Comparison of ENCODE assay signal across 13 cellular contexts in genomic region chr1:224554056-224554455, GRCh38.
A peak's percentile ranks its signal among the peaks of the same experiment; 100 is the strongest.
DNase-seq lines count a peak whose midpoint lies in the region; ATAC-seq, FAIRE-seq and TF ChIP-seq lines count a peak whose summit lies in the region.
"Had no signal": no experiment of that assay in that cellular context is flagged by ENCODE, and none has a peak within 500 bp of the region (broad histone marks: within the 10 kb centered on the region; RNA-seq: fewer than 3 reads in every experiment).

No MANE protein-coding gene starts in this region.

- peak overlapping the region; percentile 0; the same call in 1 of the 2 replicates for H2BK120ac ChIP-seq in IMR-90 (ENCODE audit: low read depth, low read length)

- H2AK5ac ChIP-seq in IMR-90 (ENCODE audit: low read depth, low read length): 0 out of 2 replicates have a peak overlapping the region, but pooled peaks have one; percentile 57

- TF ChIP-seq EP300 in transverse colon (IDR thresholded peaks at IDR 0.05; ENCODE audit: low read depth): no peak

- no peaks in the 10 kb centered on the region for H3K9me1 ChIP-seq in IMR-90 (ENCODE audit: insufficient read depth, low read length)

- H2BK5ac ChIP-seq in IMR-90 (ENCODE audit: low read depth, low read length, poor library complexity, severe bottlenecking): no peak overlapping the region

- POLR2A ChIA-PET in IMR-90 (lab: Charles Lee; ENCODE audit: unreplicated experiment): no interaction called here

- no peaks in the 10 kb centered on the region for H3K27me3 Mint-ChIP-seq in astrocyte (ENCODE audit: low read depth, unreplicated experiment)
- H3K27me3 Mint-ChIP-seq in activated T-helper 17 cell treated with anti-CD3 and anti-CD28 coated beads, Interleukin-2, amount 50 U/mL, for 72 hours: no peaks in the 10 kb centered on the region
- H3K27me3 Mint-ChIP-seq: CD8-positive, alpha-beta memory T cell had no signal

- no peaks in the 10 kb centered on the region for H3K27me3 ChIP-seq in IMR-90 (ENCODE audit: control insufficient read depth, insufficient read depth, low read length)
- H3K27me3 ChIP-seq in astrocyte (ENCODE audit: insufficient read depth, low read length): no peaks in the 10 kb centered on the region
- H3K27me3 ChIP-seq in hepatocyte: no peaks in the 10 kb centered on the region
- no peaks in the 10 kb centered on the region for H3K27me3 ChIP-seq in transverse colon
- H3K27me3 ChIP-seq in gastrocnemius medialis: no peaks in the 10 kb centered on the region

- H3K27ac ChIP-seq in IMR-90 (ENCODE audit: insufficient read depth, low read length) (no peak overlapping the region), astrocyte (ENCODE audit: low read depth, low read length) (no peak overlapping the region), hepatocyte (no peak overlapping the region), transverse colon (no peak overlapping the region), gastrocnemius medialis (no peak overlapping the region)

- H3K9me3 Mint-ChIP-seq in astrocyte (ENCODE audit: unreplicated experiment): no peaks in the 10 kb centered on the region
- no peaks in the 10 kb centered on the region for H3K9me3 Mint-ChIP-seq in activated T-helper 17 cell treated with anti-CD3 and anti-CD28 coated beads, Interleukin-2, amount 50 U/mL, for 72 hours
- H3K9me3 Mint-ChIP-seq: CD14-positive monocyte; CD8-positive, alpha-beta memory T cell had no signal

- intact Hi-C loops in IMR-90 (cut with micrococcal nuclease): no loop called here
- intact Hi-C loops in transverse colon (cut with DNase I; ENCODE audit: low total_unique reads): no loop called here
- intact Hi-C loops in gastrocnemius medialis (cut with DNase I; ENCODE audit: low total_unique reads): no loop called here

- TF ChIP-seq RAD21 in IMR-90 (IDR thresholded peaks at IDR 0.05; ENCODE audit: low read length): no peak

- H3K56ac ChIP-seq in IMR-90 (ENCODE audit: extremely low read depth, insufficient read depth, low read length): no peak overlapping the region

- H3K79me2 ChIP-seq in astrocyte (ENCODE audit: insufficient read depth, low read length) (no peaks in the 10 kb centered on the region), hepatocyte (no peaks in the 10 kb centered on the region)

- dilution Hi-C loops in IMR-90 (cut with HindIII; ENCODE audit: low sequenced_read_pairs, unreplicated experiment): no loop called here

- H3K23ac ChIP-seq in IMR-90 (ENCODE audit: low read depth, low read length): no peak overlapping the region

- H2AK9ac ChIP-seq in IMR-90 (replicated peaks; ENCODE audit: low read depth, low read length, poor library complexity): no peak overlapping the region

- TF ChIP-seq POLR2A in IMR-90 (IDR thresholded peaks at IDR 0.05; ENCODE audit: low read depth, low read length) (no peak), transverse colon (IDR thresholded peaks at IDR 0.05) (no peak), gastrocnemius medialis (IDR thresholded peaks at IDR 0.05) (no peak)

- no peak for ATAC-seq in IMR-90 (ENCODE audit: low read depth)
- no peak for ATAC-seq in HG02798 (IDR thresholded peaks at IDR 0.05; ENCODE audit: poor library complexity, unreplicated experiment)
- no peak for ATAC-seq in activated T-helper 17 cell treated with anti-CD3 and anti-CD28 coated beads, Interleukin-2, amount 50 U/mL, for 72 hours (replicated peaks)
- no peak for ATAC-seq in gastrocnemius medialis
- ATAC-seq: HCT116 had no signal

- H3K9ac ChIP-seq in IMR-90 (ENCODE audit: low read depth, low read length) (no peak overlapping the region), astrocyte (ENCODE audit: low read length) (no peak overlapping the region)

- H2AFZ ChIP-seq in IMR-90 (replicated peaks; ENCODE audit: low read length, poor library complexity) (no peak overlapping the region), astrocyte (ENCODE audit: low read depth, low read length) (no peak overlapping the region), hepatocyte (no peak overlapping the region)

- H4K20me1 ChIP-seq in IMR-90 (ENCODE audit: insufficient read depth, low read length): no peaks in the 10 kb centered on the region
- H4K20me1 ChIP-seq in astrocyte (ENCODE audit: insufficient read depth, low read length): no peaks in the 10 kb centered on the region
- H4K20me1 ChIP-seq in hepatocyte (ENCODE audit: insufficient read depth, poor library complexity, severe bottlenecking): no peaks in the 10 kb centered on the region

- no peak for TF ChIP-seq CTCF in IMR-90 (conservative IDR thresholded peaks at IDR 0.05; ENCODE audit: low read depth, low read length)
- no peak for TF ChIP-seq CTCF in astrocyte (IDR thresholded peaks at IDR 0.05; ENCODE audit: insufficient read depth, low read depth, low read length)
- TF ChIP-seq CTCF in hepatocyte (IDR thresholded peaks at IDR 0.05; ENCODE audit: poor library complexity): no peak
- no peak for TF ChIP-seq CTCF in transverse colon (IDR thresholded peaks at IDR 0.05)
- TF ChIP-seq CTCF in gastrocnemius medialis (IDR thresholded peaks at IDR 0.05 in 4 of 5, conservative IDR thresholded peaks at IDR 0.05 in 1 of 5): no peak

- no peak overlapping the region for H4K91ac ChIP-seq in IMR-90 (ENCODE audit: insufficient read depth, low read depth, low read length)

- H3K4me2 ChIP-seq in IMR-90 (ENCODE audit: low read depth, low read length): no peak overlapping the region
- no peak overlapping the region for H3K4me2 ChIP-seq in astrocyte (ENCODE audit: low read length)
- H3K4me2 ChIP-seq in hepatocyte: peak overlapping the region; percentile 3

- DNase-seq in IMR-90 (no peak), astrocyte (ENCODE audit: low read depth) (no peak), hepatocyte (ENCODE audit: low spot score) (no peak), transverse colon (peak; percentile 11), gastrocnemius medialis (no peak)
- DNase-seq: Caco-2; CD8-positive, alpha-beta memory T cell; DMS53; GF-D8 had no signal

- no peak overlapping the region for H4K8ac ChIP-seq in IMR-90 (ENCODE audit: low read depth in 2 of 2, low read length in 2 of 2)

- H3K14ac ChIP-seq in IMR-90 (replicated peaks; ENCODE audit: low read depth, low read length): no peak overlapping the region

- in situ Hi-C loops in IMR-90 (cut with MboI; ENCODE audit: low sequenced_read_pairs) (no loop called here), transverse colon (cut with MboI; ENCODE audit: low pct_ligation_motif_present in 1 of 4, low pct_unique_long_range_greater_than_20kb in 1 of 4, low sequenced_read_pairs in 3 of 4) (no loop called here), gastrocnemius medialis (cut with MboI; ENCODE audit: low sequenced_read_pairs in 4 of 4) (no loop called here)

- H3K79me1 ChIP-seq in IMR-90 (ENCODE audit: low read depth in 1 of 2, low read length in 2 of 2): no peaks in the 10 kb centered on the region

- no peak overlapping the region for H3K18ac ChIP-seq in IMR-90 (ENCODE audit: low read depth, low read length)

- no peaks in the 10 kb centered on the region for H3K9me2 ChIP-seq in hepatocyte (replicated peaks; ENCODE audit: insufficient read depth)

- H3K4me1 Mint-ChIP-seq in astrocyte (ENCODE audit: low read depth, unreplicated experiment): peaks cover 12% of the 10 kb centered on the region
- no peaks in the 10 kb centered on the region for H3K4me1 Mint-ChIP-seq in activated T-helper 17 cell treated with anti-CD3 and anti-CD28 coated beads, Interleukin-2, amount 50 U/mL, for 72 hours
- H3K4me1 Mint-ChIP-seq: CD14-positive monocyte; CD8-positive, alpha-beta memory T cell had no signal

- no CpG with 5 or more reads among the region's 4 CpGs for WGBS in IMR-90 (ENCODE audit: extremely low coverage in 2 of 2, insufficient read length in 1 of 2), 2 experiments
- WGBS in hepatocyte (ENCODE audit: low lambda C conversion rate, missing lambda C conversion rate): 69% methylated on average over 4 of the region's 4 CpGs
- WGBS in transverse colon (ENCODE audit: low coverage in 1 of 2), 2 donors: 40 to 48% methylated on average over 3 to 4 of the region's 4 CpGs

- H3K9me3 ChIP-seq in IMR-90 (ENCODE audit: control insufficient read depth, insufficient read depth, low read length) (no peaks in the 10 kb centered on the region), astrocyte (ENCODE audit: insufficient read depth, low read depth, low read length) (no peaks in the 10 kb centered on the region), hepatocyte (ENCODE audit: low read depth) (no peaks in the 10 kb centered on the region), transverse colon (no peaks in the 10 kb centered on the region), gastrocnemius medialis (no peaks in the 10 kb centered on the region)
- H3K9me3 ChIP-seq: Caco-2 had no signal

- no peaks in the 10 kb centered on the region for H3K36me3 Mint-ChIP-seq in astrocyte (ENCODE audit: low read depth, unreplicated experiment)
- no peaks in the 10 kb centered on the region for H3K36me3 Mint-ChIP-seq in activated T-helper 17 cell treated with anti-CD3 and anti-CD28 coated beads, Interleukin-2, amount 50 U/mL, for 72 hours (ENCODE audit: low read depth)
- H3K36me3 Mint-ChIP-seq: CD14-positive monocyte; CD8-positive, alpha-beta memory T cell had no signal

- CTCF ChIA-PET in IMR-90 (lab: Yijun Ruan, JAX): no interaction called here

- H3K27ac Mint-ChIP-seq in astrocyte (ENCODE audit: unreplicated experiment): peak overlapping the region; percentile 26
- H3K27ac Mint-ChIP-seq in activated T-helper 17 cell treated with anti-CD3 and anti-CD28 coated beads, Interleukin-2, amount 50 U/mL, for 72 hours: no peak overlapping the region
- H3K27ac Mint-ChIP-seq: CD14-positive monocyte; CD8-positive, alpha-beta memory T cell had no signal

- H3K4me1 ChIP-seq in IMR-90 (ENCODE audit: control insufficient read depth, insufficient read depth, low read length): peaks cover 3% of the 10 kb centered on the region
- H3K4me1 ChIP-seq in astrocyte (ENCODE audit: insufficient read depth, low read length): no peaks in the 10 kb centered on the region
- H3K4me1 ChIP-seq in hepatocyte (ENCODE audit: insufficient read depth): no peaks in the 10 kb centered on the region
- peaks cover 0 to 7% (median 0%) of the 10 kb centered on the region in 4 donors for H3K4me1 ChIP-seq in transverse colon
- H3K4me1 ChIP-seq in gastrocnemius medialis: peaks cover 0 to 5% of the 10 kb centered on the region in 2 donors
- H3K4me1 ChIP-seq: Caco-2 had no signal

- no peak overlapping the region for H2BK20ac ChIP-seq in IMR-90 (ENCODE audit: low read depth, low read length)

- BruUV-seq in IMR-90 (replicated peaks; lab: Mats Ljungman, UMichigan): no TSS peak

- H4K5ac ChIP-seq in IMR-90 (ENCODE audit: low read depth, low read length): no peak overlapping the region

- H2BK15ac ChIP-seq in IMR-90 (ENCODE audit: low read depth, low read length): no peak overlapping the region; the same call in 2 of the 3 replicates

- no peak overlapping the region for H3K4me3 Mint-ChIP-seq in astrocyte (ENCODE audit: unreplicated experiment)
- H3K4me3 Mint-ChIP-seq in activated T-helper 17 cell treated with anti-CD3 and anti-CD28 coated beads, Interleukin-2, amount 50 U/mL, for 72 hours: no peak overlapping the region
- H3K4me3 Mint-ChIP-seq: CD14-positive monocyte; CD8-positive, alpha-beta memory T cell had no signal

- no peak overlapping the region for H3K4me3 ChIP-seq in IMR-90 (ENCODE audit: insufficient read depth, low read depth, low read length)
- no peak overlapping the region for H3K4me3 ChIP-seq in astrocyte (ENCODE audit: insufficient read depth, low read depth, low read length)
- no peak overlapping the region for H3K4me3 ChIP-seq in hepatocyte
- H3K4me3 ChIP-seq in transverse colon: no peak overlapping the region
- no peak overlapping the region for H3K4me3 ChIP-seq in gastrocnemius medialis

- no peak overlapping the region for H3K4ac ChIP-seq in IMR-90 (ENCODE audit: low read depth, low read length)

- FAIRE-seq in astrocyte (lab: Jason Lieb, UNC): no peak

- H3K36me3 ChIP-seq in IMR-90 (ENCODE audit: control insufficient read depth, insufficient read depth, low read length): no peaks in the 10 kb centered on the region
- no peaks in the 10 kb centered on the region for H3K36me3 ChIP-seq in astrocyte (ENCODE audit: insufficient read depth, low read length)
- no peaks in the 10 kb centered on the region for H3K36me3 ChIP-seq in hepatocyte (replicated peaks; ENCODE audit: insufficient read depth, low read depth)
- H3K36me3 ChIP-seq in transverse colon: no peaks in the 10 kb centered on the region
- H3K36me3 ChIP-seq in gastrocnemius medialis: no peaks in the 10 kb centered on the region
